Comparison of ENCODE assay signal across 1 cellular context in the genomic region with DNA sequence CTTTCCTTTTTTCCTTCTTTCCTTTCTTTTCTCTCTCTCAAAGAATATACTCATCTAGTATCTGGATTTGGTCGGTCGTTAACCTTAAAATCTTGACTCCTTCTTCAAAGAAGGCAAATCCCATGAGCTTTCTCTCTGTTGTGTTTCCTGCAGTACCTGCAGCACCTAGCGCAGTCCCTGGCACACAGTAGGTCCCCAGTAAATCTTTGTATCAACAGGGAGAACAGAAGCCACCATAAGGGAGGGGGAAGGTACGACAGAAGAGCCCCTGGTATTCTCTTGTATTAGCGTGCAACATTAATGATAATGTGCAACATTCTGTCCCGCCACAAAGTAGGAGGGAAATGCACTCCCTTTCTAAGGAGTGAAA.
TF ChIP-seq lines count a peak whose summit lies in the region.

No MANE protein-coding gene starts in this region.

TF ChIP-seq in H1, 55 proteins besides CTCF, POLR2A, EP300 and RAD21:
- TF ChIP-seq RXRA (IDR thresholded peaks at IDR 0.05; ENCODE audit: insufficient read depth, low read depth, low read length) (no peak), TAF1 (IDR thresholded peaks at IDR 0.05; ENCODE audit: low read depth, low read length) (no peak), HDAC2 (IDR thresholded peaks at IDR 0.05; ENCODE audit: borderline replicate concordance in 1 of 2, low read depth in 2 of 2, low read length in 2 of 2) (no peak), SRF (IDR thresholded peaks at IDR 0.05; ENCODE audit: low read depth, low read length) (no peak), TAF7 (optimal IDR thresholded peaks at IDR 0.05; ENCODE audit: borderline replicate concordance, low read depth, low read length) (no peak), SUZ12 (IDR thresholded peaks at IDR 0.05; ENCODE audit: low read length) (no peak), SIRT6 (IDR thresholded peaks at IDR 0.05; ENCODE audit: low read length) (no peak), ZNF274 (IDR thresholded peaks at IDR 0.05; ENCODE audit: borderline replicate concordance, extremely low read depth, low read length) (no peak), SIX5 (IDR thresholded peaks at IDR 0.05; ENCODE audit: low read depth, low read length) (no peak), CHD1 (IDR thresholded peaks at IDR 0.05; ENCODE audit: low read depth, low read length) (no peak), ASH2L (IDR thresholded peaks at IDR 0.05; ENCODE audit: low read length) (no peak), BACH1 (IDR thresholded peaks at IDR 0.05; ENCODE audit: low read length) (no peak), TEAD4 (IDR thresholded peaks at IDR 0.05; ENCODE audit: low read depth, low read length) (no peak)
- TF ChIP-seq, protein P1, sequence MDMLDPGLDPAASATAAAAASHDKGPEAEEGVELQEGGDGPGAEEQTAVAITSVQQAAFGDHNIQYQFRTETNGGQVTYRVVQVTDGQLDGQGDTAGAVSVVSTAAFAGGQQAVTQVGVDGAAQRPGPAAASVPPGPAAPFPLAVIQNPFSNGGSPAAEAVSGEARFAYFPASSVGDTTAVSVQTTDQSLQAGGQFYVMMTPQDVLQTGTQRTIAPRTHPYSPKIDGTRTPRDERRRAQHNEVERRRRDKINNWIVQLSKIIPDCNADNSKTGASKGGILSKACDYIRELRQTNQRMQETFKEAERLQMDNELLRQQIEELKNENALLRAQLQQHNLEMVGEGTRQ (IDR thresholded peaks at IDR 0.05; ENCODE audit: low read length), result no peak
- TF ChIP-seq, protein P2, sequence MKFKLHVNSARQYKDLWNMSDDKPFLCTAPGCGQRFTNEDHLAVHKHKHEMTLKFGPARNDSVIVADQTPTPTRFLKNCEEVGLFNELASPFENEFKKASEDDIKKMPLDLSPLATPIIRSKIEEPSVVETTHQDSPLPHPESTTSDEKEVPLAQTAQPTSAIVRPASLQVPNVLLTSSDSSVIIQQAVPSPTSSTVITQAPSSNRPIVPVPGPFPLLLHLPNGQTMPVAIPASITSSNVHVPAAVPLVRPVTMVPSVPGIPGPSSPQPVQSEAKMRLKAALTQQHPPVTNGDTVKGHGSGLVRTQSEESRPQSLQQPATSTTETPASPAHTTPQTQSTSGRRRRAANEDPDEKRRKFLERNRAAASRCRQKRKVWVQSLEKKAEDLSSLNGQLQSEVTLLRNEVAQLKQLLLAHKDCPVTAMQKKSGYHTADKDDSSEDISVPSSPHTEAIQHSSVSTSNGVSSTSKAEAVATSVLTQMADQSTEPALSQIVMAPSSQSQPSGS (IDR thresholded peaks at IDR 0.05; ENCODE audit: low read length), result no peak
